In genomic region chr3:160319322-160319721, GRCh38 we compare ENCODE assay signal across 7 cellular contexts.
"Had no signal": no experiment of that assay in that cellular context is flagged by ENCODE, and none has a peak within 500 bp of the region (broad histone marks: within the 10 kb centered on the region; RNA-seq: fewer than 3 reads in every experiment).

No MANE protein-coding gene starts in this region.

- H3K4me3 Mint-ChIP-seq: GM23338, H9 had no signal

- DNase-seq: H9, HCEC 1CT, IMR-90 had no signal

- H3K4me3 ChIP-seq: GM23338, K562 had no signal

- FAIRE-seq: H1, HTR-8/SVneo, K562 had no signal

- H3K9me3 Mint-ChIP-seq: GM23338, H9 had no signal

- H3K4me2 ChIP-seq: GM23338 had no signal

- H2AFZ ChIP-seq: GM23338 had no signal

- H3K27ac Mint-ChIP-seq: GM23338, H9 had no signal
